ENCODE assay signal across 12 cellular contexts in genomic region chr20:59820204-59821041, GRCh38.
DNase-seq lines count a peak whose midpoint lies in the region; ATAC-seq and TF ChIP-seq lines count a peak whose summit lies in the region.
"Had no signal": no experiment of that assay in that cellular context is flagged by ENCODE, and none has a peak within 500 bp of the region (broad histone marks: within the 10 kb centered on the region; RNA-seq: fewer than 3 reads in every experiment).

No MANE protein-coding gene starts in this region.

- H3K4me3 Mint-ChIP-seq in GM23338: no peak overlapping the region
- H3K4me3 Mint-ChIP-seq in glutamatergic neuron (ENCODE audit: unreplicated experiment): no peak overlapping the region
- H3K4me3 Mint-ChIP-seq: naive thymus-derived CD4-positive, alpha-beta T cell; T-helper 1 cell treated with Interleukin-12 subunit alpha and Interleukin-12 subunit beta and Interleukin-4 antibody, amounts not matched to agents 30 μg/mL and 1 μg/mL, for 36 hours had no signal

- no peak overlapping the region for H3K4me3 ChIP-seq in GM23338
- H3K4me3 ChIP-seq: esophagus squamous epithelium had no signal

- H3K27me3 ChIP-seq in GM23338 (ENCODE audit: insufficient read depth): no peaks in the 10 kb centered on the region
- H3K27me3 ChIP-seq: esophagus squamous epithelium had no signal

- DNase-seq in GM23338 (ENCODE audit: low spot score): no peak
- peak; percentile 13 for DNase-seq in NCI-H69 (lab: John Stamatoyannopoulos, UW)
- no peak for DNase-seq in glutamatergic neuron
- peak; percentile 45 for DNase-seq in putamen (ENCODE audit: low spot score)
- DNase-seq: activated gamma-delta T cell treated with Interleukin-2 at 50 U/mL for 16 hours; esophagus squamous epithelium; naive thymus-derived CD4-positive, alpha-beta T cell had no signal

- no peak overlapping the region for H3K27ac ChIP-seq in GM23338 (ENCODE audit: low read depth)
- H3K27ac ChIP-seq: esophagus squamous epithelium had no signal

- no peaks in the 10 kb centered on the region for H3F3A ChIP-seq in GM23338 (replicated peaks; ENCODE audit: low read depth)

- H3K36me3 Mint-ChIP-seq in GM23338 (ENCODE audit: low read depth) (no peaks in the 10 kb centered on the region), glutamatergic neuron (ENCODE audit: unreplicated experiment) (peaks cover 12% of the 10 kb centered on the region)
- H3K36me3 Mint-ChIP-seq: naive thymus-derived CD4-positive, alpha-beta T cell had no signal

- no peak overlapping the region for H3K4me2 ChIP-seq in GM23338

- ATAC-seq in GM23338: no peak
- ATAC-seq in HG03457 (IDR thresholded peaks at IDR 0.05; ENCODE audit: unreplicated experiment): no peak
- ATAC-seq in HG02970 (IDR thresholded peaks at IDR 0.05; ENCODE audit: low FRiP score, unreplicated experiment): no peak
- no peak for ATAC-seq in GM19467 (IDR thresholded peaks at IDR 0.05; ENCODE audit: unreplicated experiment)
- no peak for ATAC-seq in HG03039 (IDR thresholded peaks at IDR 0.05; ENCODE audit: unreplicated experiment)
- ATAC-seq: naive thymus-derived CD4-positive, alpha-beta T cell had no signal

- H3K9me3 Mint-ChIP-seq in GM23338 (no peaks in the 10 kb centered on the region), glutamatergic neuron (ENCODE audit: unreplicated experiment) (peaks cover 5% of the 10 kb centered on the region)
- H3K9me3 Mint-ChIP-seq: T-helper 1 cell treated with Interleukin-12 subunit alpha and Interleukin-12 subunit beta and Interleukin-4 antibody, amounts not matched to agents 30 μg/mL and 1 μg/mL, for 36 hours had no signal

- no peaks in the 10 kb centered on the region; the same call in 1 of the 2 replicates for H3K9me2 ChIP-seq in GM23338 (ENCODE audit: insufficient read depth)

- H3K79me2 ChIP-seq in GM23338 (replicated peaks; ENCODE audit: insufficient read depth): no peaks in the 10 kb centered on the region

- no peaks in the 10 kb centered on the region for H3K4me1 ChIP-seq in GM23338 (ENCODE audit: insufficient read depth)

- H3K27ac Mint-ChIP-seq in GM23338: peak overlapping the region; percentile 62
- peak overlapping the region; percentile 69 for H3K27ac Mint-ChIP-seq in glutamatergic neuron (ENCODE audit: unreplicated experiment)
- H3K27ac Mint-ChIP-seq: naive thymus-derived CD4-positive, alpha-beta T cell; T-helper 1 cell treated with Interleukin-12 subunit alpha and Interleukin-12 subunit beta and Interleukin-4 antibody, amounts not matched to agents 30 μg/mL and 1 μg/mL, for 36 hours had no signal

- TF ChIP-seq CTCF in GM23338 (conservative IDR thresholded peaks at IDR 0.05; ENCODE audit: low read depth in 2 of 2) (no peak), glutamatergic neuron (IDR thresholded peaks at IDR 0.05; ENCODE audit: partially characterized antibody, unreplicated experiment) (peak; percentile 11)

- no peaks in the 10 kb centered on the region for H3K36me3 ChIP-seq in GM23338 (ENCODE audit: insufficient read depth)
- H3K36me3 ChIP-seq: esophagus squamous epithelium had no signal

- no peak overlapping the region for H2AFZ ChIP-seq in GM23338

- peaks cover 11% of the 10 kb centered on the region for H3K27me3 Mint-ChIP-seq in GM23338 (ENCODE audit: insufficient read depth, low read depth, poor library complexity)
- peaks cover 5% of the 10 kb centered on the region for H3K27me3 Mint-ChIP-seq in glutamatergic neuron (ENCODE audit: unreplicated experiment)

- no peaks in the 10 kb centered on the region for H4K20me1 ChIP-seq in GM23338 (replicated peaks; ENCODE audit: insufficient read depth)

- H3K4me1 Mint-ChIP-seq in GM23338 (peaks cover 11% of the 10 kb centered on the region), glutamatergic neuron (ENCODE audit: low read depth, unreplicated experiment) (peaks cover 16% of the 10 kb centered on the region)
- H3K4me1 Mint-ChIP-seq: naive thymus-derived CD4-positive, alpha-beta T cell had no signal

TF ChIP-seq in GM23338, 12 proteins besides CTCF, POLR2A, EP300 and RAD21 (continues in another document):
- no peak for TF ChIP-seq POLR2AphosphoS5 (IDR thresholded peaks at IDR 0.05; ENCODE audit: low read depth)
- no peak for TF ChIP-seq ZNF114 (CRISPR knock-in tag; IDR thresholded peaks at IDR 0.05)
- no peak for TF ChIP-seq CREB1 (CRISPR knock-in tag; IDR thresholded peaks at IDR 0.05; ENCODE audit: low read depth)
- TF ChIP-seq EZH2phosphoT487 (IDR thresholded peaks at IDR 0.05; ENCODE audit: unreplicated experiment): no peak
- no peak for TF ChIP-seq NANOG (IDR thresholded peaks at IDR 0.05; ENCODE audit: borderline replicate concordance)
- no peak for TF ChIP-seq STAT1 (IDR thresholded peaks at IDR 0.05; ENCODE audit: unreplicated experiment)
- TF ChIP-seq REST (IDR thresholded peaks at IDR 0.05; ENCODE audit: unreplicated experiment): no peak
- TF ChIP-seq ETS1 (IDR thresholded peaks at IDR 0.05): no peak
- TF ChIP-seq JUNB (IDR thresholded peaks at IDR 0.05; ENCODE audit: unreplicated experiment): no peak
- no peak for TF ChIP-seq ZNF331 (CRISPR knock-in tag; IDR thresholded peaks at IDR 0.05; ENCODE audit: low read depth)

Comparison
In these comparisons a context has a peak if more than half of its experiments do, and no peak if none do; other contexts are left out.
1. DNase-seq: peak in NCI-H69 (single experiment) and putamen (single experiment); none in GM23338 (single experiment) and glutamatergic neuron (single experiment).